In genomic region chr17:82871056-82871775, GRCh38 we compare ENCODE assay signal across 8 cellular contexts. TPM values are rescaled to one million over a fixed set of nuclear protein-coding genes. Genes with fewer than 3 reads are reported as not detected.
DNase-seq lines count a peak whose midpoint lies in the region; ATAC-seq and TF ChIP-seq lines count a peak whose summit lies in the region.

No MANE protein-coding gene starts in this region.

- POLR2A ChIA-PET in activated CD4-positive, alpha-beta memory T cell treated with anti-CD3 and anti-CD28 coated beads for 36 hours (lab: Charles Lee), result no interaction called here
- POLR2A ChIA-PET in activated CD4-positive, alpha-beta memory T cell treated with anti-CD3 and anti-CD28 coated beads, Interleukin-2, amount 10 ng/mL, durations not matched to agents 7 days and 5 days (lab: Charles Lee), result interaction anchor here (0.9 kb wide), 1 partner anchor 14 kb away, joined by 3 read pairs; no protein-coding TSS in a partner anchor
- POLR2A ChIA-PET in RWPE1 (lab: Yijun Ruan, JAX; ENCODE audit: low non-redundant PET), result no interaction called here

- peak; percentile 52 for ATAC-seq in HG02588 (IDR thresholded peaks at IDR 0.05; ENCODE audit: unreplicated experiment)
- peak; percentile 88 to 91 for ATAC-seq in stimulated activated naive B cell treated with anti-CD40 and anti-IgM and Interleukin-4, amounts not matched to agents 10 μg/mL and 1 μg/mL and 100 μg/mL, for 72 hours (replicated peaks)

- no peak overlapping the region for H3K4me3 Mint-ChIP-seq in activated CD4-positive, alpha-beta memory T cell treated with anti-CD3 and anti-CD28 coated beads for 36 hours
- H3K4me3 Mint-ChIP-seq in activated CD4-positive, alpha-beta memory T cell treated with anti-CD3 and anti-CD28 coated beads, Interleukin-2, amount 10 ng/mL, durations not matched to agents 7 days and 5 days, result no peak overlapping the region
- peak overlapping the region; percentile 62 to 71 for H3K4me3 Mint-ChIP-seq in stimulated activated naive B cell treated with anti-CD40 and anti-IgM and Interleukin-4, amounts not matched to agents 10 μg/mL and 1 μg/mL and 100 μg/mL, for 72 hours

- H3K4me1 Mint-ChIP-seq in activated CD4-positive, alpha-beta memory T cell treated with anti-CD3 and anti-CD28 coated beads for 36 hours (ENCODE audit: low read depth), result peaks cover 41% of the 10 kb centered on the region
- peaks cover 26% of the 10 kb centered on the region for H3K4me1 Mint-ChIP-seq in activated CD4-positive, alpha-beta memory T cell treated with anti-CD3 and anti-CD28 coated beads, Interleukin-2, amount 10 ng/mL, durations not matched to agents 7 days and 5 days
- H3K4me1 Mint-ChIP-seq in stimulated activated naive B cell treated with anti-CD40 and anti-IgM and Interleukin-4, amounts not matched to agents 10 μg/mL and 1 μg/mL and 100 μg/mL, for 72 hours, result peaks cover 58 to 92% of the 10 kb centered on the region in 2 donors

- peaks cover 17% of the 10 kb centered on the region for H3K36me3 Mint-ChIP-seq in activated CD4-positive, alpha-beta memory T cell treated with anti-CD3 and anti-CD28 coated beads for 36 hours
- H3K36me3 Mint-ChIP-seq in activated CD4-positive, alpha-beta memory T cell treated with anti-CD3 and anti-CD28 coated beads, Interleukin-2, amount 10 ng/mL, durations not matched to agents 7 days and 5 days (ENCODE audit: low read depth), result peaks cover 13% of the 10 kb centered on the region
- peaks cover 38 to 60% of the 10 kb centered on the region in 2 donors for H3K36me3 Mint-ChIP-seq in stimulated activated naive B cell treated with anti-CD40 and anti-IgM and Interleukin-4, amounts not matched to agents 10 μg/mL and 1 μg/mL and 100 μg/mL, for 72 hours

- no peaks in the 10 kb centered on the region for H3K27me3 Mint-ChIP-seq in activated CD4-positive, alpha-beta memory T cell treated with anti-CD3 and anti-CD28 coated beads for 36 hours
- no peaks in the 10 kb centered on the region for H3K27me3 Mint-ChIP-seq in activated CD4-positive, alpha-beta memory T cell treated with anti-CD3 and anti-CD28 coated beads, Interleukin-2, amount 10 ng/mL, durations not matched to agents 7 days and 5 days
- peaks cover 8 to 22% of the 10 kb centered on the region in 2 donors for H3K27me3 Mint-ChIP-seq in stimulated activated naive B cell treated with anti-CD40 and anti-IgM and Interleukin-4, amounts not matched to agents 10 μg/mL and 1 μg/mL and 100 μg/mL, for 72 hours

- intact Hi-C loops in activated CD4-positive, alpha-beta memory T cell treated with anti-CD3 and anti-CD28 coated beads for 36 hours (cut with micrococcal nuclease), result no loop called here

- DNase-seq in activated CD4-positive, alpha-beta memory T cell treated with anti-CD3 and anti-CD28 coated beads for 36 hours, result peak; percentile 77
- DNase-seq in activated CD4-positive, alpha-beta memory T cell treated with anti-CD3 and anti-CD28 coated beads, Interleukin-2, amount 10 ng/mL, durations not matched to agents 7 days and 5 days, result no peak
- no peak for DNase-seq in RWPE1 (ENCODE audit: low spot score)
- peak; percentile 90 for DNase-seq in stimulated activated naive B cell treated with anti-CD40 and anti-IgM and Interleukin-4, amounts not matched to agents 10 μg/mL and 1 μg/mL and 100 μg/mL, for 72 hours
- DNase-seq in globus pallidus (ENCODE audit: low spot score), result no peak
- no peak for DNase-seq in NCI-H526 treated with DMSO at 0.1 percent for 48 hours (lab: John Stamatoyannopoulos, UW)
- DNase-seq in NCI-H69 (lab: John Stamatoyannopoulos, UW), result no peak

- H3K9me3 Mint-ChIP-seq in activated CD4-positive, alpha-beta memory T cell treated with anti-CD3 and anti-CD28 coated beads for 36 hours, result no peaks in the 10 kb centered on the region
- H3K9me3 Mint-ChIP-seq in activated CD4-positive, alpha-beta memory T cell treated with anti-CD3 and anti-CD28 coated beads, Interleukin-2, amount 10 ng/mL, durations not matched to agents 7 days and 5 days, result no peaks in the 10 kb centered on the region
- no peaks in the 10 kb centered on the region for H3K9me3 Mint-ChIP-seq in stimulated activated naive B cell treated with anti-CD40 and anti-IgM and Interleukin-4, amounts not matched to agents 10 μg/mL and 1 μg/mL and 100 μg/mL, for 72 hours

- H3K27ac Mint-ChIP-seq in activated CD4-positive, alpha-beta memory T cell treated with anti-CD3 and anti-CD28 coated beads for 36 hours, result peak overlapping the region; percentile 54
- H3K27ac Mint-ChIP-seq in activated CD4-positive, alpha-beta memory T cell treated with anti-CD3 and anti-CD28 coated beads, Interleukin-2, amount 10 ng/mL, durations not matched to agents 7 days and 5 days, result no peak overlapping the region
- H3K27ac Mint-ChIP-seq in stimulated activated naive B cell treated with anti-CD40 and anti-IgM and Interleukin-4, amounts not matched to agents 10 μg/mL and 1 μg/mL and 100 μg/mL, for 72 hours, result peak overlapping the region; percentile 93

- no peak for TF ChIP-seq CTCF in RWPE1 (conservative IDR thresholded peaks at IDR 0.05; ENCODE audit: low read depth)

- H3K27ac ChIP-seq in RWPE1, result peak overlapping the region; percentile 20

- CTCF ChIA-PET in activated CD4-positive, alpha-beta memory T cell treated with anti-CD3 and anti-CD28 coated beads for 36 hours (lab: Charles Lee), result interaction anchor here (0.8 kb wide), 1 partner anchor 22 kb away, joined by 4 read pairs; no protein-coding TSS in a partner anchor
- CTCF ChIA-PET in activated CD4-positive, alpha-beta memory T cell treated with anti-CD3 and anti-CD28 coated beads, Interleukin-2, amount 10 ng/mL, durations not matched to agents 7 days and 5 days (lab: Charles Lee), result no interaction called here
- CTCF ChIA-PET in RWPE1 (lab: Yijun Ruan, JAX), result interaction anchor here (0.6 kb wide), 1 partner anchor 93 kb away, joined by 10 read pairs; no protein-coding TSS in a partner anchor

RNA-seq across cellular contexts. Expression of gene ZNF750, which starts 31.4 kb away (rescaled TPM):
- total RNA-seq in activated CD4-positive, alpha-beta memory T cell treated with anti-CD3 and anti-CD28 coated beads for 36 hours, result not detected
- total RNA-seq in activated CD4-positive, alpha-beta memory T cell treated with anti-CD3 and anti-CD28 coated beads, Interleukin-2, amount 10 ng/mL, durations not matched to agents 7 days and 5 days, result not detected

Comparison
In these comparisons a context has a peak if more than half of its experiments do, and no peak if none do; other contexts are left out.
1. DNase-seq: peak in activated CD4-positive, alpha-beta memory T cell treated with anti-CD3 and anti-CD28 coated beads for 36 hours (single experiment) and stimulated activated naive B cell treated with anti-CD40 and anti-IgM and Interleukin-4, amounts not matched to agents 10 μg/mL and 1 μg/mL and 100 μg/mL, for 72 hours (single experiment); none in activated CD4-positive, alpha-beta memory T cell treated with anti-CD3 and anti-CD28 coated beads, Interleukin-2, amount 10 ng/mL, durations not matched to agents 7 days and 5 days (single experiment), RWPE1 (single experiment), globus pallidus (single experiment), NCI-H526 treated with DMSO at 0.1 percent for 48 hours (single experiment) and NCI-H69 (single experiment).
2. H3K4me3 Mint-ChIP-seq: peak in stimulated activated naive B cell treated with anti-CD40 and anti-IgM and Interleukin-4, amounts not matched to agents 10 μg/mL and 1 μg/mL and 100 μg/mL, for 72 hours (2 of 2); none in activated CD4-positive, alpha-beta memory T cell treated with anti-CD3 and anti-CD28 coated beads for 36 hours (single experiment) and activated CD4-positive, alpha-beta memory T cell treated with anti-CD3 and anti-CD28 coated beads, Interleukin-2, amount 10 ng/mL, durations not matched to agents 7 days and 5 days (single experiment).